8 cellular contexts compared by ENCODE assay signal in genomic region chr14:81436296-81437138, GRCh38. TPM values are rescaled to one million over a fixed set of nuclear protein-coding genes. Genes with fewer than 3 reads are reported as not detected.
DNase-seq lines count a peak whose midpoint lies in the region; ATAC-seq, FAIRE-seq and TF ChIP-seq lines count a peak whose summit lies in the region.

No MANE protein-coding gene starts in this region.

- POLR2A ChIA-PET in GM12878 (lab: Charles Lee) = no interaction called here

- in situ Hi-C loops in GM12878 (cut with MboI) = no loop called here

- no peak for TF ChIP-seq CTCF in LNCaP clone FGC (IDR thresholded peaks at IDR 0.05; ENCODE audit: control insufficient read depth, extremely low read depth, insufficient read depth)
- no peak for TF ChIP-seq CTCF in GM12878 (IDR thresholded peaks at IDR 0.05 in 2 of 3, conservative IDR thresholded peaks at IDR 0.05 in 1 of 3; ENCODE audit: control insufficient read depth in 2 of 3, extremely low read depth in 1 of 3, insufficient read depth in 1 of 3, low read depth in 3 of 3, low read length in 3 of 3)
- TF ChIP-seq CTCF in hepatocyte (IDR thresholded peaks at IDR 0.05; ENCODE audit: poor library complexity) = no peak
- no peak for TF ChIP-seq CTCF in progenitor cell of endocrine pancreas (IDR thresholded peaks at IDR 0.05; ENCODE audit: unreplicated experiment)

- 16% methylated on average over 56 of the region's 79 CpGs for WGBS in GM12878 (ENCODE audit: insufficient coverage, insufficient replicate concordance, low lambda C conversion rate, missing lambda C conversion rate)
- 4% methylated on average over 25 of the region's 79 CpGs for WGBS in hepatocyte (ENCODE audit: low lambda C conversion rate, missing lambda C conversion rate)

- H3K9me3 Mint-ChIP-seq in progenitor cell of endocrine pancreas (ENCODE audit: low read depth) = no peaks in the 10 kb centered on the region

- SMC1A ChIA-PET in GM12878 (lab: Charles Lee; ENCODE audit: uncharacterized antibody, unreplicated experiment) = no interaction called here

- DNase-seq in EL (peak; percentile 56), GOT3 (lab: John Stamatoyannopoulos, UW) (peak; percentile 14), LNCaP clone FGC (ENCODE audit: low read depth) (peak; percentile 13), T follicular helper cell (ENCODE audit: low read depth) (peak; percentile 14), GM12878 (ENCODE audit: low read depth, low spot score) (no peak), hepatocyte (ENCODE audit: low spot score) (peak; percentile 93), progenitor cell of endocrine pancreas (ENCODE audit: low spot score, unreplicated experiment) (peak; percentile 76), RKO (ENCODE audit: low spot score) (no peak)

- no peak for TF ChIP-seq RAD21 in GM12878 (IDR thresholded peaks at IDR 0.05; ENCODE audit: insufficient read depth, low read depth, low read length)

- H3K27ac ChIP-seq in GM12878 (ENCODE audit: control insufficient read depth, insufficient read depth) (no peak overlapping the region), hepatocyte (peak overlapping the region; percentile 74)

- H3K4me2 ChIP-seq in GM12878 (ENCODE audit: control insufficient read depth, insufficient read depth) (peak overlapping the region; percentile 44; the same call in 1 of the 2 replicates), hepatocyte (peak overlapping the region; percentile 95)

- no peak for TF ChIP-seq EP300 in GM12878 (IDR thresholded peaks at IDR 0.05; ENCODE audit: borderline replicate concordance in 1 of 2, control insufficient read depth in 1 of 2, low read depth in 2 of 2, low read length in 2 of 2)

- RAD21 ChIA-PET in GM12878 (lab: Charles Lee; ENCODE audit: unreplicated experiment) = no interaction called here

- no peaks in the 10 kb centered on the region for H3K36me3 ChIP-seq in GM12878 (ENCODE audit: control insufficient read depth in 2 of 2, insufficient read depth in 2 of 2, low read length in 1 of 2)
- no peaks in the 10 kb centered on the region for H3K36me3 ChIP-seq in hepatocyte (replicated peaks; ENCODE audit: insufficient read depth, low read depth)

- intact Hi-C loops in GM12878 (cut with micrococcal nuclease; ENCODE audit: unreplicated experiment) = no loop called here

- no TSS peak for BruUV-seq in GM12878 (replicated peaks; lab: Mats Ljungman, UMichigan)

- peaks cover 19% of the 10 kb centered on the region for H3K4me1 Mint-ChIP-seq in progenitor cell of endocrine pancreas (ENCODE audit: low read depth)

- H3K9me3 ChIP-seq in GM12878 (replicated peaks; ENCODE audit: control insufficient read depth, insufficient read depth, low read length) (no peaks in the 10 kb centered on the region), hepatocyte (ENCODE audit: low read depth) (no peaks in the 10 kb centered on the region)

- H3K4me1 ChIP-seq in GM12878 (ENCODE audit: control insufficient read depth, insufficient read depth, low read length) (no peaks in the 10 kb centered on the region), hepatocyte (ENCODE audit: insufficient read depth) (peaks cover 4% of the 10 kb centered on the region)

- H3K4me3 Mint-ChIP-seq in progenitor cell of endocrine pancreas (ENCODE audit: low read depth) = peak overlapping the region; percentile 79

- FAIRE-seq in GM12878 (lab: Jason Lieb, UNC) = no peak

- H3K4me3 ChIP-seq in LNCaP clone FGC (ENCODE audit: low read depth, low read length) = peak overlapping the region; percentile 56
- H3K4me3 ChIP-seq in GM12878 = 0 out of 2 replicates have a peak overlapping the region, but pooled peaks have one; percentile 47
- peak overlapping the region; percentile 71 for H3K4me3 ChIP-seq in hepatocyte

- peak; percentile 27; the same call in 1 of the 3 replicates for ATAC-seq in GM12878

- H3K27me3 Mint-ChIP-seq in progenitor cell of endocrine pancreas = peaks cover 49% of the 10 kb centered on the region

- CTCF ChIA-PET in GM12878 (lab: Yijun Ruan, JAX) = no interaction called here

- peaks cover 12 to 22% of the 10 kb centered on the region in 2 experiments for H3K27me3 ChIP-seq in GM12878 (replicated peaks in 1 of 2; ENCODE audit: control insufficient read depth in 2 of 2, insufficient read depth in 2 of 2, low read length in 1 of 2)
- peaks cover 16% of the 10 kb centered on the region for H3K27me3 ChIP-seq in hepatocyte

- H3K27ac Mint-ChIP-seq in progenitor cell of endocrine pancreas = peak overlapping the region; percentile 71

- H3K9ac ChIP-seq in GM12878 (ENCODE audit: control insufficient read depth, insufficient read depth, low read length) = no peak overlapping the region

- H3K79me2 ChIP-seq in GM12878 (ENCODE audit: control insufficient read depth, insufficient read depth, low read length) (no peaks in the 10 kb centered on the region), hepatocyte (peaks cover 3% of the 10 kb centered on the region)

- no peak for TF ChIP-seq POLR2A in GM12878 (IDR thresholded peaks at IDR 0.05; ENCODE audit: low read depth, low read length)

- H4K20me1 ChIP-seq in GM12878 (ENCODE audit: control insufficient read depth, insufficient read depth) (no peaks in the 10 kb centered on the region), hepatocyte (ENCODE audit: insufficient read depth, poor library complexity, severe bottlenecking) (no peaks in the 10 kb centered on the region)

- peak overlapping the region; percentile 7; the same call in 1 of the 2 replicates for H2AFZ ChIP-seq in GM12878 (ENCODE audit: control insufficient read depth, low read depth, low read length)
- peak overlapping the region; percentile 77 for H2AFZ ChIP-seq in hepatocyte

- no peaks in the 10 kb centered on the region for H3K9me2 ChIP-seq in hepatocyte (replicated peaks; ENCODE audit: insufficient read depth)

- no peaks in the 10 kb centered on the region for H3K36me3 Mint-ChIP-seq in progenitor cell of endocrine pancreas (ENCODE audit: insufficient read depth)

TF ChIP-seq in GM12878, 131 proteins besides CTCF, POLR2A, EP300 and RAD21:
- no peak for TF ChIP-seq NFXL1 (IDR thresholded peaks at IDR 0.05; ENCODE audit: borderline replicate concordance)
- TF ChIP-seq NFIC (IDR thresholded peaks at IDR 0.05; ENCODE audit: low read depth, low read length) = no peak
- TF ChIP-seq USF1 (IDR thresholded peaks at IDR 0.05; ENCODE audit: borderline replicate concordance, extremely low read length, insufficient read depth, low read depth, low read length) = no peak
- TF ChIP-seq MEF2A (IDR thresholded peaks at IDR 0.05; ENCODE audit: insufficient read depth, low read depth, low read length) = no peak
- TF ChIP-seq EZH2 (IDR thresholded peaks at IDR 0.05; ENCODE audit: borderline replicate concordance, control insufficient read depth, low read depth, low read length) = no peak
- TF ChIP-seq SUZ12 (IDR thresholded peaks at IDR 0.05; ENCODE audit: unreplicated experiment) = peak; percentile 90
- no peak for TF ChIP-seq GABPA (IDR thresholded peaks at IDR 0.05; ENCODE audit: low read depth)
- no peak for TF ChIP-seq KAT2A (conservative IDR thresholded peaks at IDR 0.05; ENCODE audit: control insufficient read depth, low read depth, low read length)
- TF ChIP-seq TBL1XR1 (IDR thresholded peaks at IDR 0.05; ENCODE audit: low read depth, low read length) = no peak

RNA-seq across cellular contexts. Expression of gene STON2, which starts 36.4 kb away (rescaled TPM):
- total RNA-seq in GM12878 (2013; cell fraction: nucleolus; rRNA removed) = not detected in 2 replicates
- total RNA-seq in GM12878 (2014; rRNA removed) (not detected in 2 replicates), GM12878 (2014; rRNA removed; fragmentation: Illumina TruSeq; extraction: Trizol) (not detected in 2 replicates), GM12878 (2021) (0.13 and 0.29 TPM in 2 replicates), hepatocyte (20.9 and 22.7 TPM in 2 replicates), progenitor cell of endocrine pancreas (73.6 and 77.2 TPM in 2 replicates)
- 0.10 TPM for polyA plus RNA-seq in GM12878 (2011; ENCODE audit: low read depth)
- polyA plus RNA-seq in GM12878 (2011; rRNA removed) (not detected in 2 replicates), GM12878 (2014; fragmentation: Illumina TruSeq; extraction: Trizol) (0.03 TPM in 1 of 2 replicates, not detected in the other), GM12878 (2014; fragmentation: Nextera tagmentation; extraction: Ambion mirVana) (under 1 TPM in 1 of 2 experiments, not detected in 1; 0.03 TPM), GM12878 (2014; rRNA removed) (not detected in 2 replicates), GM12878 (2016; fragmentation: Nextera tagmentation; extraction: Ambion mirVana) (not detected), hepatocyte (3.4 and 5.0 TPM in 2 replicates)
- polyA plus RNA-seq in GM12878 (2011; cell fraction: cytosol; rRNA removed) = not detected in 2 replicates
- not detected in 2 replicates for polyA plus RNA-seq in GM12878 (2011; cell fraction: nucleus; rRNA removed)
- not detected in 2 replicates for polyA plus RNA-seq in GM12878 (2012)
- polyA minus RNA-seq in GM12878 (2011; rRNA and poly(A)+ RNA removed) = not detected in 2 replicates
- polyA minus RNA-seq in GM12878 (2011; cell fraction: cytosol; rRNA and poly(A)+ RNA removed) = 1.2 TPM in 1 of 2 replicates, not detected in the other
- not detected in 2 replicates for polyA minus RNA-seq in GM12878 (2011; cell fraction: nucleus; rRNA and poly(A)+ RNA removed)

Comparison
In these comparisons a context has a peak if more than half of its experiments do, and no peak if none do; other contexts are left out.
1. DNase-seq: peak in EL (single experiment), GOT3 (single experiment), LNCaP clone FGC (single experiment), T follicular helper cell (single experiment), hepatocyte (single experiment) and progenitor cell of endocrine pancreas (single experiment); none in GM12878 (single experiment) and RKO (single experiment).
2. RNA of gene STON2, which starts 36.4 kb away (total RNA-seq): 73.6 to 77.2 TPM in progenitor cell of endocrine pancreas and 20.9 to 22.7 TPM in hepatocyte; 0.13 to 0.29 TPM in GM12878; every median in the first group is over 10 times any median in the second.
3. Peak in every context shown above with its lines, with median percentiles within 50 percentile points of each other: H3K4me3 ChIP-seq.